Comparison of ENCODE assay signal across 20 cellular contexts in the genomic region with DNA sequence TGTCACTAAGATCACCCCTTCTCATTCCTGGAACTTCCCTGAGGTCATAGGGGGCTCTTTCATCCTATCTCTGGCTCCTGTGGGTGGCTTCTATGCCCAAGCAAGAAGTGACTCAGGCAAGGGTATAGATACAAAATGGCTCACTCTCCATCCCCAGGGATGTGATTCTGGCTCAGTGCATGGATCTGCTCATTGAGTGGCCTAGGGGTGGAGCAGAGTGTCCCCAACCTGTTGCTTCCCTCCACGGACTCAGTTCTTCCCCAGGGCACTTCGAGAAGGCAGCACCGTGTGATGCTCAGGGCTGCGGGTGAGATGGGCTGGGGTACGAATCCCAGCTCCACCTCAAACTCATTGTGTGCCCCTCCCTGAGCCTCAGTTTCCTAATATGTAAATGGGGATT.
"Had no signal": no experiment of that assay in that cellular context is flagged by ENCODE, and none has a peak within 500 bp of the region (broad histone marks: within the 10 kb centered on the region; RNA-seq: fewer than 3 reads in every experiment).

No MANE protein-coding gene starts in this region.

- DNase-seq: KBM-7, MV-4-11, NCI-H1092, NCI-H1105 treated with DMSO at 0.1 percent for 48 hours, NCI-H1417 treated with DMSO at 0.1 percent for 48 hours, NCI-H146, NCI-H1694 treated with DMSO at 0.1 percent for 48 hours, NCI-H1930, NCI-H2081, NCI-H2107, NCI-H2227 treated with DMSO at 0.1 percent for 48 hours, NCI-H524 treated with DMSO at 0.1 percent for 48 hours, NCI-H69, NCI-H774, Right ventricle myocardium superior, RPMI8226, SIG-M5 had no signal

- H3K4me3 ChIP-seq: SJSA1, SK-N-MC had no signal

- FAIRE-seq: RCC 7860 had no signal

- H3K4me1 ChIP-seq: SJSA1 had no signal

- H3K27ac ChIP-seq: SJSA1, SK-N-MC had no signal

- H3K27me3 ChIP-seq: SJSA1 had no signal
